In the genomic region with DNA sequence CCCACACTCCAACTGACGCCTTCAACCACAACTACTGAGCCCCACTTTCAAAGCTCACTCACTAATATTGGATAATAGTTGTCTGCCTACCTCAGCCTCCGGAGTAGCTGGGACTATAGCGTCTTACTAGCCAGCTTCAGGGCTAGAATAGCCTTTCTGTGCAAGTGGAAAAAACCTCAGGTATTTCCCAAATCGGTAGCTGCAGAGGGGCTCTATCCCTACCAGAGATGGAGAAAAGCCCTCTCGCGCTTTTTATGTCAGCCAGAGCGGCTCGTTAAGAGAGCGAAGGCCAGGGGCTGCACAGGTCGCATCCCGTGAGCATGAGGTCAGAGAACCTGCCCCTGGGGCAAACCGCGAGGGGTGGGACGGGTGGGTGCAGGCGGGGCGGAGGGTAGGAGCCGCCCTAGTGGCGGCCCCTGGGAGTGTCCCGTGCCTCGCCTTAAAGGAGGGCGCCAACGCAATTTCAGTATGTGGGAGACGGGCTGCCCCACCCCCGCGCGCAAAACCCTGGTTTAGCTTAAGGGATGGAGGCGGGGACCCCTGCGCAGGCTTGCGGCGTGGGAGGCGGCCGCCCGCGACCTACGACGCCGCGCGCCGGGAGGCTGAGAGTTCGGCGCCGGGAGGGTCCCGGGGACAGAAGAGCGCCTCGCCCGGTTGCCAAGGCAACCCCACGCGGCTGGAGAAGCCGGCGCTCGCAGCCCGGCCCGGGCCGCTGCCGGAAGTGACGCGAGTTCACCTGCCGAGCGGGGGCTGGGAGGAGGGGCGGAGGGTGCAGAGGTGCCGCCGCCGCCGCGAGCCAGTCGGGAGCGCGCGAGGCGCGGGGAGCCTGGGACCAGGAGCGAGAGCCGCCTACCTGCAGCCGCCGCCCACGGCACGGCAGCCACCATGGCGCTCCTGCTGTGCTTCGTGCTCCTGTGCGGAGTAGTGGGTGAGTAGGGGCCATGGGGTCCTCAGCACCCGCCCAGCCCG, we compare ENCODE assay signal across 1 cellular context.
TF ChIP-seq lines count a peak whose summit lies in the region.

A gene (plus strand): TSS at position 799 of the 969 bp plus-strand sequence. CDS start 87 bp downstream, at position 886.

TF ChIP-seq in HCT116, 20 proteins besides CTCF, POLR2A, EP300 and RAD21 (continued from another document):
- TF ChIP-seq, protein P1, sequence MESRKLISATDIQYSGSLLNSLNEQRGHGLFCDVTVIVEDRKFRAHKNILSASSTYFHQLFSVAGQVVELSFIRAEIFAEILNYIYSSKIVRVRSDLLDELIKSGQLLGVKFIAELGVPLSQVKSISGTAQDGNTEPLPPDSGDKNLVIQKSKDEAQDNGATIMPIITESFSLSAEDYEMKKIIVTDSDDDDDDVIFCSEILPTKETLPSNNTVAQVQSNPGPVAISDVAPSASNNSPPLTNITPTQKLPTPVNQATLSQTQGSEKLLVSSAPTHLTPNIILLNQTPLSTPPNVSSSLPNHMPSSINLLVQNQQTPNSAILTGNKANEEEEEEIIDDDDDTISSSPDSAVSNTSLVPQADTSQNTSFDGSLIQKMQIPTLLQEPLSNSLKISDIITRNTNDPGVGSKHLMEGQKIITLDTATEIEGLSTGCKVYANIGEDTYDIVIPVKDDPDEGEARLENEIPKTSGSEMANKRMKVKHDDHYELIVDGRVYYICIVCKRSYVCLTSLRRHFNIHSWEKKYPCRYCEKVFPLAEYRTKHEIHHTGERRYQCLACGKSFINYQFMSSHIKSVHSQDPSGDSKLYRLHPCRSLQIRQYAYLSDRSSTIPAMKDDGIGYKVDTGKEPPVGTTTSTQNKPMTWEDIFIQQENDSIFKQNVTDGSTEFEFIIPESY (IDR thresholded peaks at IDR 0.05; ENCODE audit: extremely low read depth, insufficient replicate concordance, low read length), result no peak
- TF ChIP-seq SP1 (IDR thresholded peaks at IDR 0.05; ENCODE audit: low read depth), result no peak
- TF ChIP-seq YY1 (IDR thresholded peaks at IDR 0.05; ENCODE audit: extremely low read depth, insufficient replicate concordance, low read depth, low read length), result peak; percentile 14
- no peak for TF ChIP-seq SIN3A (IDR thresholded peaks at IDR 0.05; ENCODE audit: low read depth)
- no peak for TF ChIP-seq CEBPB (IDR thresholded peaks at IDR 0.05; ENCODE audit: low read depth)
- no peak for TF ChIP-seq ZNF274 (IDR thresholded peaks at IDR 0.05; ENCODE audit: low read depth, low read length)
- peak; percentile 52; the same call in 1 of the 2 replicates for TF ChIP-seq EGR1 (IDR thresholded peaks at IDR 0.05; ENCODE audit: low read depth)
- peak; percentile 71 for TF ChIP-seq POLR2AphosphoS5 (IDR thresholded peaks at IDR 0.05; ENCODE audit: low read depth, low read length)
- TF ChIP-seq, protein P2, sequence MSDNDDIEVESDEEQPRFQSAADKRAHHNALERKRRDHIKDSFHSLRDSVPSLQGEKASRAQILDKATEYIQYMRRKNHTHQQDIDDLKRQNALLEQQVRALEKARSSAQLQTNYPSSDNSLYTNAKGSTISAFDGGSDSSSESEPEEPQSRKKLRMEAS (IDR thresholded peaks at IDR 0.05), result 0 out of 2 replicates have a peak, but pooled peaks have one; percentile 20
